ENCODE assay signal across 23 cellular contexts in genomic region chr15:49286649-49287394, GRCh38.
DNase-seq lines count a peak whose midpoint lies in the region; ATAC-seq and TF ChIP-seq lines count a peak whose summit lies in the region.
"Had no signal": no experiment of that assay in that cellular context is flagged by ENCODE, and none has a peak within 500 bp of the region (broad histone marks: within the 10 kb centered on the region; RNA-seq: fewer than 3 reads in every experiment).

No MANE protein-coding gene starts in this region.

- peaks cover 63% of the 10 kb centered on the region for H3K36me3 Mint-ChIP-seq in activated naive CD8-positive, alpha-beta T cell

- H3K27me3 ChIP-seq in mesendoderm (ENCODE audit: insufficient read depth, low read length, poor library complexity) (no peaks in the 10 kb centered on the region), spleen (replicated peaks in 1 of 7) (no peaks in the 10 kb centered on the region)
- H3K27me3 ChIP-seq: gastroesophageal sphincter, suprapubic skin had no signal

- H3K79me1 ChIP-seq in mesendoderm (ENCODE audit: low read length): no peaks in the 10 kb centered on the region

- no peak overlapping the region for H3K4me3 ChIP-seq in mesendoderm (ENCODE audit: low read length)
- H3K4me3 ChIP-seq in spleen: no peak overlapping the region
- H3K4me3 ChIP-seq: gastroesophageal sphincter, psoas muscle, suprapubic skin had no signal

- H3K9me3 ChIP-seq in spleen: no peaks in the 10 kb centered on the region
- H3K9me3 ChIP-seq: gastroesophageal sphincter, psoas muscle, suprapubic skin had no signal

- peak; percentile 61 to 63 for ATAC-seq in activated CD4-positive, CD25-positive, alpha-beta regulatory T cell treated with anti-CD3 and anti-CD28 coated beads, Interleukin-2, amount 50 U/mL, for 24 hours
- no peak for ATAC-seq in GM21529 (IDR thresholded peaks at IDR 0.05; ENCODE audit: unreplicated experiment)
- ATAC-seq: gastroesophageal sphincter, HepG2, natural killer cell, psoas muscle had no signal

- no peak overlapping the region for H3K4me2 ChIP-seq in mesendoderm (ENCODE audit: low read length)

- H3K27me3 Mint-ChIP-seq in activated naive CD8-positive, alpha-beta T cell: no peaks in the 10 kb centered on the region

- H2BK120ac ChIP-seq in mesendoderm (ENCODE audit: low read depth, low read length): no peak overlapping the region

- intact Hi-C loops in spleen (cut with DNase I; ENCODE audit: low total_unique reads): no loop called here

- no peaks in the 10 kb centered on the region for H3K36me3 ChIP-seq in mesendoderm (ENCODE audit: control insufficient read depth, insufficient read depth, low read length)
- H3K36me3 ChIP-seq in spleen: peaks cover 0 to 89% (median 28%) of the 10 kb centered on the region in 6 donors

- peaks cover 43% of the 10 kb centered on the region for H3K4me1 Mint-ChIP-seq in activated naive CD8-positive, alpha-beta T cell (ENCODE audit: low read depth)
- H3K4me1 Mint-ChIP-seq: CD14-positive monocyte had no signal

- no peak overlapping the region for H3K18ac ChIP-seq in mesendoderm (ENCODE audit: low read length)

- H3K4ac ChIP-seq in mesendoderm (ENCODE audit: low read depth, low read length): no peak overlapping the region

- H2BK5ac ChIP-seq in mesendoderm (ENCODE audit: low read length): no peak overlapping the region

- H3K9ac ChIP-seq in mesendoderm (ENCODE audit: low read length): no peak overlapping the region

- TF ChIP-seq CTCF in spleen (IDR thresholded peaks at IDR 0.05 in 8 of 11, conservative IDR thresholded peaks at IDR 0.05 in 3 of 11): no peak

- H3K27ac ChIP-seq in mesendoderm (ENCODE audit: low read depth, low read length) (no peak overlapping the region), spleen (peak overlapping the region in 1 of 8 donors; percentile 16)
- H3K27ac ChIP-seq: psoas muscle, RWPE1, suprapubic skin had no signal

- H3K4me3 Mint-ChIP-seq in activated naive CD8-positive, alpha-beta T cell: no peak overlapping the region
- H3K4me3 Mint-ChIP-seq: CD14-positive monocyte, natural killer cell had no signal

- H3K9me3 Mint-ChIP-seq in activated naive CD8-positive, alpha-beta T cell (ENCODE audit: low read depth): no peaks in the 10 kb centered on the region
- H3K9me3 Mint-ChIP-seq: CD14-positive monocyte, natural killer cell had no signal

- H2BK15ac ChIP-seq in mesendoderm (replicated peaks; ENCODE audit: low read depth): no peak overlapping the region

- H3K79me2 ChIP-seq in mesendoderm (ENCODE audit: control insufficient read depth, insufficient read depth, low read length): no peaks in the 10 kb centered on the region

- H3K4me1 ChIP-seq in mesendoderm (ENCODE audit: control insufficient read depth, low read depth, low read length): no peaks in the 10 kb centered on the region
- peaks cover 0 to 6% (median 0%) of the 10 kb centered on the region in 6 donors for H3K4me1 ChIP-seq in spleen
- H3K4me1 ChIP-seq: gastroesophageal sphincter, suprapubic skin had no signal

- DNase-seq in activated CD4-positive, CD25-positive, alpha-beta regulatory T cell (lab: John Stamatoyannopoulos, UW): no peak
- DNase-seq in LHCN-M2 (ENCODE audit: low read depth): peak; percentile 25
- DNase-seq in mesendoderm: peak; percentile 33
- no peak for DNase-seq in spleen
- no peak for DNase-seq in superior temporal gyrus (ENCODE audit: extremely low spot score)
- DNase-seq: 8988T; activated CD4-positive, CD25-positive, alpha-beta regulatory T cell treated with anti-CD3 and anti-CD28 coated beads, Interleukin-2, amount 50 U/mL, for 72 hours; activated effector memory CD4-positive, alpha-beta T cell treated with anti-CD3 and anti-CD28 coated beads, Interleukin-2, amount 50 U/mL, for 16 hours; DMS79; mammary epithelial cell; natural killer cell; NCI-H1105; NCI-H82; psoas muscle; stimulated activated CD4-positive, alpha-beta T cell treated with anti-CD3 and anti-CD28 coated beads, Interleukin-15, amount 100 ng/mL, for 24 hours had no signal

- H3K27ac Mint-ChIP-seq in activated naive CD8-positive, alpha-beta T cell: peak overlapping the region; percentile 64
- H3K27ac Mint-ChIP-seq: CD14-positive monocyte had no signal

- H3K23ac ChIP-seq in mesendoderm (ENCODE audit: low read length): no peak overlapping the region

- H4K8ac ChIP-seq in mesendoderm (ENCODE audit: low read depth, low read length): no peak overlapping the region

- H3K56ac ChIP-seq in mesendoderm (ENCODE audit: low read length): no peak overlapping the region

- H4K5ac ChIP-seq in mesendoderm (ENCODE audit: low read length): no peak overlapping the region

- H2AK5ac ChIP-seq in mesendoderm (ENCODE audit: low read length): no peak overlapping the region

- TF ChIP-seq POLR2A in spleen (IDR thresholded peaks at IDR 0.05): no peak

- WGBS in mesendoderm (ENCODE audit: extremely low coverage, insufficient coverage, low lambda C conversion rate): no CpG with 5 or more reads among the region's 4 CpGs
- WGBS in spleen, 5 donors: 78 to 87% (median 83%) methylated on average over 4 of the region's 4 CpGs

Comparison
In these comparisons a context has a peak if more than half of its experiments do, and no peak if none do; other contexts are left out.
1. DNase-seq: peak in LHCN-M2 (single experiment) and mesendoderm (single experiment); none in activated CD4-positive, CD25-positive, alpha-beta regulatory T cell (0 of 4), spleen (single experiment) and superior temporal gyrus (single experiment).